Comparison of ENCODE assay signal across 14 cellular contexts in genomic region chr1:8315573-8316475, GRCh38. TPM values are rescaled to one million over a fixed set of nuclear protein-coding genes. Genes with fewer than 3 reads are reported as not detected.
DNase-seq lines count a peak whose midpoint lies in the region; ATAC-seq, FAIRE-seq and TF ChIP-seq lines count a peak whose summit lies in the region.
"Had no signal": no experiment of that assay in that cellular context is flagged by ENCODE, and none has a peak within 500 bp of the region (broad histone marks: within the 10 kb centered on the region; RNA-seq: fewer than 3 reads in every experiment).

No MANE protein-coding gene starts in this region.

- RAD21 ChIA-PET in GM12878 (lab: Charles Lee; ENCODE audit: unreplicated experiment): interaction anchor here (0.5 to 6.2 kb wide), 9 partner anchors 32 to 341 kb away, joined by 3 to 96 read pairs (median 3); no protein-coding TSS in a partner anchor

- WGBS in GM12878 (ENCODE audit: insufficient coverage, insufficient replicate concordance, low lambda C conversion rate, missing lambda C conversion rate): 38% methylated on average over 14 of the region's 14 CpGs

- no peaks in the 10 kb centered on the region for H3K9me3 ChIP-seq in CD4-positive, alpha-beta T cell (ENCODE audit: control insufficient read depth, low read length)
- H3K9me3 ChIP-seq in GM12878 (replicated peaks; ENCODE audit: control insufficient read depth, insufficient read depth, low read length): no peaks in the 10 kb centered on the region
- H3K9me3 ChIP-seq: mucosa of descending colon, vagina had no signal

- intact Hi-C loops in CD4-positive, alpha-beta T cell (cut with DNase I, micrococcal nuclease): loop anchor here in 1 of 2 experiments (2.0 kb wide), 1 partner anchor 33 kb away; no protein-coding TSS in a partner anchor
- intact Hi-C loops in GM12878 (cut with micrococcal nuclease; ENCODE audit: unreplicated experiment): loop anchor here (2.0 kb wide), 1 partner anchor 287 kb away; no protein-coding TSS in a partner anchor

- TF ChIP-seq CTCF in CD4-positive, alpha-beta T cell (IDR thresholded peaks at IDR 0.05): no peak
- TF ChIP-seq CTCF in GM12878 (IDR thresholded peaks at IDR 0.05 in 2 of 3, conservative IDR thresholded peaks at IDR 0.05 in 1 of 3; ENCODE audit: control insufficient read depth in 2 of 3, extremely low read depth in 1 of 3, insufficient read depth in 1 of 3, low read depth in 3 of 3, low read length in 3 of 3): no peak
- no peak for TF ChIP-seq CTCF in RWPE1 (conservative IDR thresholded peaks at IDR 0.05; ENCODE audit: low read depth)

- ATAC-seq in CD4-positive, alpha-beta T cell (ENCODE audit: poor library complexity): no peak
- ATAC-seq in GM12878: peak; percentile 13; the same call in 1 of the 3 replicates
- ATAC-seq in left lobe of liver: peak; percentile 14
- ATAC-seq in HG03095 (IDR thresholded peaks at IDR 0.05; ENCODE audit: unreplicated experiment): no peak
- ATAC-seq: mucosa of descending colon had no signal

- H3K9me3 Mint-ChIP-seq in CD4-positive, alpha-beta T cell: no peaks in the 10 kb centered on the region
- H3K9me3 Mint-ChIP-seq in activated CD4-positive, alpha-beta memory T cell treated with anti-CD3 and anti-CD28 coated beads, Interleukin-2, amount 10 ng/mL, durations not matched to agents 7 days and 5 days: no peaks in the 10 kb centered on the region
- H3K9me3 Mint-ChIP-seq: activated CD4-positive, alpha-beta T cell treated with anti-CD3 and anti-CD28 coated beads, Interleukin-2, amount 10 ng/mL, durations not matched to agents 24 days and 14 days; activated naive CD4-positive, alpha-beta T cell treated with anti-CD3 and anti-CD28 coated beads, Interleukin-2, amount 10 ng/mL, durations not matched to agents 7 days and 5 days had no signal

- no peaks in the 10 kb centered on the region for H4K20me1 ChIP-seq in GM12878 (ENCODE audit: control insufficient read depth, insufficient read depth)

- H3K27me3 Mint-ChIP-seq in CD4-positive, alpha-beta T cell: peaks cover 34% of the 10 kb centered on the region
- peaks cover 40% of the 10 kb centered on the region for H3K27me3 Mint-ChIP-seq in activated CD4-positive, alpha-beta memory T cell treated with anti-CD3 and anti-CD28 coated beads, Interleukin-2, amount 10 ng/mL, durations not matched to agents 7 days and 5 days

- no peak overlapping the region for H2AFZ ChIP-seq in GM12878 (ENCODE audit: control insufficient read depth, low read depth, low read length)

- TF ChIP-seq RAD21 in GM12878 (IDR thresholded peaks at IDR 0.05; ENCODE audit: insufficient read depth, low read depth, low read length): no peak

- BruUV-seq in GM12878 (replicated peaks; lab: Mats Ljungman, UMichigan): no TSS peak

- no peak for TF ChIP-seq POLR2A in GM12878 (IDR thresholded peaks at IDR 0.05; ENCODE audit: low read depth, low read length)

- H3K4me3 Mint-ChIP-seq in CD4-positive, alpha-beta T cell: peak overlapping the region; percentile 25
- no peak overlapping the region for H3K4me3 Mint-ChIP-seq in activated CD4-positive, alpha-beta memory T cell treated with anti-CD3 and anti-CD28 coated beads, Interleukin-2, amount 10 ng/mL, durations not matched to agents 7 days and 5 days
- H3K4me3 Mint-ChIP-seq: activated naive CD4-positive, alpha-beta T cell treated with anti-CD3 and anti-CD28 coated beads, Interleukin-2, amount 10 ng/mL, durations not matched to agents 7 days and 5 days had no signal

- no peak overlapping the region for H3K27ac Mint-ChIP-seq in CD4-positive, alpha-beta T cell
- H3K27ac Mint-ChIP-seq in activated CD4-positive, alpha-beta memory T cell treated with anti-CD3 and anti-CD28 coated beads, Interleukin-2, amount 10 ng/mL, durations not matched to agents 7 days and 5 days: no peak overlapping the region
- H3K27ac Mint-ChIP-seq: activated CD4-positive, alpha-beta T cell treated with anti-CD3 and anti-CD28 coated beads, Interleukin-2, amount 10 ng/mL, durations not matched to agents 24 days and 14 days; activated naive CD4-positive, alpha-beta T cell treated with anti-CD3 and anti-CD28 coated beads, Interleukin-2, amount 10 ng/mL, durations not matched to agents 7 days and 5 days had no signal

- no peaks in the 10 kb centered on the region for H3K36me3 Mint-ChIP-seq in CD4-positive, alpha-beta T cell (ENCODE audit: low read depth)
- no peaks in the 10 kb centered on the region for H3K36me3 Mint-ChIP-seq in activated CD4-positive, alpha-beta memory T cell treated with anti-CD3 and anti-CD28 coated beads, Interleukin-2, amount 10 ng/mL, durations not matched to agents 7 days and 5 days (ENCODE audit: low read depth)
- H3K36me3 Mint-ChIP-seq: activated naive CD4-positive, alpha-beta T cell treated with anti-CD3 and anti-CD28 coated beads, Interleukin-2, amount 10 ng/mL, durations not matched to agents 7 days and 5 days had no signal

- no peak for DNase-seq in CD4-positive, alpha-beta T cell
- peak; percentile 55 for DNase-seq in HuH-7.5 (ENCODE audit: low spot score)
- DNase-seq in GM12878 (ENCODE audit: low read depth, low spot score): no peak
- no peak for DNase-seq in left lobe of liver (ENCODE audit: low spot score)
- no peak for DNase-seq in NCI-H1092 treated with DMSO at 0.1 percent for 48 hours (lab: John Stamatoyannopoulos, UW)
- DNase-seq in RWPE1 (ENCODE audit: low spot score): no peak
- DNase-seq in activated CD4-positive, alpha-beta memory T cell treated with anti-CD3 and anti-CD28 coated beads, Interleukin-2, amount 10 ng/mL, durations not matched to agents 7 days and 5 days: no peak
- DNase-seq: activated CD4-positive, alpha-beta T cell treated with anti-CD3 and anti-CD28 coated beads, Interleukin-2, amount 10 ng/mL, durations not matched to agents 24 days and 14 days; activated naive CD4-positive, alpha-beta T cell treated with anti-CD3 and anti-CD28 coated beads, Interleukin-2, amount 10 ng/mL, durations not matched to agents 7 days and 5 days; mucosa of descending colon; NCI-H2107; SHP77 treated with DMSO at 0.1 percent for 48 hours had no signal

- H3K4me2 ChIP-seq in GM12878 (ENCODE audit: control insufficient read depth, insufficient read depth): no peak overlapping the region

- H3K27me3 ChIP-seq in CD4-positive, alpha-beta T cell (ENCODE audit: control insufficient read depth, insufficient read depth, low read length): peaks cover 17% of the 10 kb centered on the region
- H3K27me3 ChIP-seq in GM12878 (replicated peaks in 1 of 2; ENCODE audit: control insufficient read depth in 2 of 2, insufficient read depth in 2 of 2, low read length in 1 of 2): peaks cover 0 to 4% of the 10 kb centered on the region in 2 experiments; a peak in 1 of 4 replicates
- H3K27me3 ChIP-seq: vagina had no signal

- no peak for FAIRE-seq in GM12878 (lab: Jason Lieb, UNC)

- POLR2A ChIA-PET in CD4-positive, alpha-beta T cell (lab: Charles Lee): interaction anchor here (1.1 kb wide), 1 partner anchor 301 kb away, joined by 4 read pairs; no protein-coding TSS in a partner anchor
- POLR2A ChIA-PET in GM12878 (lab: Charles Lee) (interaction anchor here (0.5 to 0.6 kb wide), 3 partner anchors 261 to 321 kb away, joined by 3 to 4 read pairs (median 3); no protein-coding TSS in a partner anchor), RWPE1 (lab: Yijun Ruan, JAX; ENCODE audit: low non-redundant PET) (no interaction called here)
- POLR2A ChIA-PET in activated CD4-positive, alpha-beta memory T cell treated with anti-CD3 and anti-CD28 coated beads, Interleukin-2, amount 10 ng/mL, durations not matched to agents 7 days and 5 days (lab: Charles Lee): interaction anchor here (1.2 to 2.2 kb wide), 3 partner anchors 285 to 300 kb away, joined by 3 to 6 read pairs (median 4); no protein-coding TSS in a partner anchor

- in situ Hi-C loops in GM12878 (cut with MboI): no loop called here

- SMC1A ChIA-PET in GM12878 (lab: Charles Lee; ENCODE audit: uncharacterized antibody, unreplicated experiment): interaction anchor here (1.2 to 3.8 kb wide), 6 partner anchors 31 to 411 kb away, joined by 3 to 47 read pairs (median 4); no protein-coding TSS in a partner anchor

- no peaks in the 10 kb centered on the region for H3K79me2 ChIP-seq in GM12878 (ENCODE audit: control insufficient read depth, insufficient read depth, low read length)

- peaks cover 21% of the 10 kb centered on the region for H3K4me1 Mint-ChIP-seq in CD4-positive, alpha-beta T cell (ENCODE audit: low read depth)
- H3K4me1 Mint-ChIP-seq in activated CD4-positive, alpha-beta memory T cell treated with anti-CD3 and anti-CD28 coated beads, Interleukin-2, amount 10 ng/mL, durations not matched to agents 7 days and 5 days: peaks cover 21% of the 10 kb centered on the region

- H3K27ac ChIP-seq in CD4-positive, alpha-beta T cell (ENCODE audit: low read depth, low read length): no peak overlapping the region
- H3K27ac ChIP-seq in GM12878 (ENCODE audit: control insufficient read depth, insufficient read depth) (no peak overlapping the region), RWPE1 (no peak overlapping the region; the same call in 1 of the 2 replicates)
- H3K27ac ChIP-seq: vagina had no signal

- CTCF ChIA-PET in CD4-positive, alpha-beta T cell (lab: Charles Lee): interaction anchor here (0.5 to 2.4 kb wide), 5 partner anchors 33 to 338 kb away, joined by 3 to 14 read pairs (median 4); no protein-coding TSS in a partner anchor
- CTCF ChIA-PET in GM12878 (lab: Yijun Ruan, JAX): interaction anchor here (0.6 to 7.3 kb wide), 12 partner anchors 34 to 340 kb away, joined by 3 to 161 read pairs (median 4); no protein-coding TSS in a partner anchor
- CTCF ChIA-PET in RWPE1 (lab: Yijun Ruan, JAX): interaction anchor here (0.7 to 3.8 kb wide), 12 partner anchors 20 to 340 kb away, joined by 3 to 51 read pairs (median 4); no protein-coding TSS in a partner anchor
- CTCF ChIA-PET in activated CD4-positive, alpha-beta memory T cell treated with anti-CD3 and anti-CD28 coated beads, Interleukin-2, amount 10 ng/mL, durations not matched to agents 7 days and 5 days (lab: Charles Lee): interaction anchor here (0.5 to 4.1 kb wide), 9 partner anchors 9 to 334 kb away, joined by 3 to 52 read pairs (median 4); no protein-coding TSS in a partner anchor

- H3K4me1 ChIP-seq in GM12878 (ENCODE audit: control insufficient read depth, insufficient read depth, low read length): no peaks in the 10 kb centered on the region

- no peak overlapping the region for H3K4me3 ChIP-seq in GM12878
- H3K4me3 ChIP-seq: mucosa of descending colon, vagina had no signal

- TF ChIP-seq EP300 in GM12878 (IDR thresholded peaks at IDR 0.05; ENCODE audit: borderline replicate concordance in 1 of 2, control insufficient read depth in 1 of 2, low read depth in 2 of 2, low read length in 2 of 2): no peak

- H3K9ac ChIP-seq in GM12878 (ENCODE audit: control insufficient read depth, insufficient read depth, low read length): no peak overlapping the region

- no peaks in the 10 kb centered on the region for H3K36me3 ChIP-seq in GM12878 (ENCODE audit: control insufficient read depth in 2 of 2, insufficient read depth in 2 of 2, low read length in 1 of 2)
- H3K36me3 ChIP-seq: vagina had no signal

RNA-seq across cellular contexts. Expression of gene SLC45A1, which starts 2.1 kb away (rescaled TPM):
- total RNA-seq in CD4-positive, alpha-beta T cell: under 1 TPM; 0.88 to 0.98 TPM
- 0.48 TPM in 1 of 2 replicates, not detected in the other for total RNA-seq in GM12878 (2013; cell fraction: nucleolus; rRNA removed)
- total RNA-seq in GM12878 (2014; rRNA removed) (0.16 TPM in 1 of 2 replicates, not detected in the other), GM12878 (2014; rRNA removed; fragmentation: Illumina TruSeq; extraction: Trizol) (not detected in 2 replicates), GM12878 (2021) (0.18 and 0.29 TPM in 2 replicates), left lobe of liver (0.20 TPM)
- polyA plus RNA-seq in GM12878 (2011; ENCODE audit: low read depth): not detected
- polyA plus RNA-seq in GM12878 (2011; rRNA removed) (not detected in 2 replicates), GM12878 (2014; fragmentation: Illumina TruSeq; extraction: Trizol) (0.07 TPM in 1 of 2 replicates, not detected in the other), GM12878 (2014; fragmentation: Nextera tagmentation; extraction: Ambion mirVana) (not detected), GM12878 (2014; rRNA removed) (0.23 and 0.47 TPM in 2 replicates), GM12878 (2016; fragmentation: Nextera tagmentation; extraction: Ambion mirVana) (under 1 TPM in 1 of 2 experiments, not detected in 1; 0.09 TPM)
- 0.02 TPM in 1 of 2 replicates, not detected in the other for polyA plus RNA-seq in GM12878 (2011; cell fraction: cytosol; rRNA removed)
- polyA plus RNA-seq in GM12878 (2011; cell fraction: nucleus; rRNA removed): not detected in 2 replicates
- 0.12 and 0.13 TPM in 2 replicates for polyA plus RNA-seq in GM12878 (2012)
- not detected in 2 replicates for polyA minus RNA-seq in GM12878 (2011; rRNA and poly(A)+ RNA removed)
- polyA minus RNA-seq in GM12878 (2011; cell fraction: cytosol; rRNA and poly(A)+ RNA removed): not detected in 2 replicates
- polyA minus RNA-seq in GM12878 (2011; cell fraction: nucleus; rRNA and poly(A)+ RNA removed): not detected in 2 replicates
- total RNA-seq in activated CD4-positive, alpha-beta memory T cell treated with anti-CD3 and anti-CD28 coated beads, Interleukin-2, amount 10 ng/mL, durations not matched to agents 7 days and 5 days: under 1 TPM; 0.25 to 0.30 TPM

Comparison
In these comparisons a context has a peak if more than half of its experiments do, and no peak if none do; other contexts are left out.
1. ATAC-seq: peak in GM12878 (single experiment) and left lobe of liver (single experiment); none in CD4-positive, alpha-beta T cell (single experiment) and HG03095 (single experiment).